Comparison of ENCODE assay signal across 2 cellular contexts in the genomic region with DNA sequence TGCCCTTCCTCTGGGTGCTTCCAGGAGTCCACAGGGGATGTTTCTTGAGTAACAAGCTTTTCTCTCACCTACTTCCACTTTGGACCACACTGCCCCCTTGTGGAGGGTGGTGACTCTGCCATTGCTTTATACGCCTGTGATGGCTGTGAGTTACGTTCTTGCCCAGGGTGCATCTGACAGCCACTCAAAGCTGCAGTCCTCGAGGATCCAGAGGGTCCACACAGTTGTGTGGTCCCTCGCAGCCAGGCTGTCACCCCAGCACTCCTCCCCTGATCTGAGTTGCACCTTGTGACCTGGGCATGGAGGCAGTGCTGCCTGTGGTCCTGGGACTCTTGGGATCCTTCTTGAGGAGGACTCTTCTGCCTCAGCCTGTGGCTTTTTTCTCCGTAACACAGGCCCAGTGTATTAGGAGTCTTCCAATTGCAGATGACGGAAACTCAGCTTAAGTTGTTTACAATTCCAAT.
TF ChIP-seq lines count a peak whose summit lies in the region.

No MANE protein-coding gene starts in this region.

TF ChIP-seq in IMR-90, 13 proteins besides CTCF, POLR2A, EP300 and RAD21:
- TF ChIP-seq USF2 (IDR thresholded peaks at IDR 0.05; ENCODE audit: low read depth, low read length) (no peak), ELK1 (IDR thresholded peaks at IDR 0.05; ENCODE audit: borderline replicate concordance, low read depth, low read length) (no peak), CEBPB (IDR thresholded peaks at IDR 0.05; ENCODE audit: low read depth, low read length) (0 out of 2 replicates have a peak, but pooled peaks have one; percentile 1), MAFK (IDR thresholded peaks at IDR 0.05; ENCODE audit: low read depth, low read length) (no peak), SMC3 (IDR thresholded peaks at IDR 0.05; ENCODE audit: low read depth, low read length) (peak; percentile 78)

TF ChIP-seq in neural cell, 6 proteins besides CTCF, POLR2A, EP300 and RAD21:
- TF ChIP-seq MXI1 (conservative IDR thresholded peaks at IDR 0.05; ENCODE audit: poor library complexity, severe bottlenecking) (no peak), SMC3 (conservative IDR thresholded peaks at IDR 0.05; ENCODE audit: poor library complexity) (peak; percentile 24)
